Comparison of ENCODE assay signal across 22 cellular contexts in genomic region chr4:187685247-187685646, GRCh38.
DNase-seq lines count a peak whose midpoint lies in the region; ATAC-seq, FAIRE-seq and TF ChIP-seq lines count a peak whose summit lies in the region.
"Had no signal": no experiment of that assay in that cellular context is flagged by ENCODE, and none has a peak within 500 bp of the region (broad histone marks: within the 10 kb centered on the region; RNA-seq: fewer than 3 reads in every experiment).

No MANE protein-coding gene starts in this region.

- no peak overlapping the region for H3K4me3 Mint-ChIP-seq in activated CD4-positive, alpha-beta memory T cell treated with anti-CD3 and anti-CD28 coated beads, Interleukin-2, amount 10 ng/mL, durations not matched to agents 7 days and 5 days
- H3K4me3 Mint-ChIP-seq: CD4-positive, alpha-beta T cell had no signal

- TF ChIP-seq CTCF in A549 (IDR thresholded peaks at IDR 0.05) (no peak), epithelial cell of esophagus (IDR thresholded peaks at IDR 0.05; ENCODE audit: insufficient read depth, low read depth, low read length, missing control alignments) (no peak)

- no peaks in the 10 kb centered on the region for H3K27me3 Mint-ChIP-seq in activated CD4-positive, alpha-beta memory T cell treated with anti-CD3 and anti-CD28 coated beads, Interleukin-2, amount 10 ng/mL, durations not matched to agents 7 days and 5 days
- H3K27me3 Mint-ChIP-seq: CD4-positive, alpha-beta T cell had no signal

- peaks cover 8% of the 10 kb centered on the region for H3K9me3 Mint-ChIP-seq in activated CD4-positive, alpha-beta memory T cell treated with anti-CD3 and anti-CD28 coated beads, Interleukin-2, amount 10 ng/mL, durations not matched to agents 7 days and 5 days

- peak in 1 of 2 experiments; percentile 6 for DNase-seq in A549 (ENCODE audit: low read depth in 1 of 2, low spot score in 1 of 2)
- peak; percentile 25 for DNase-seq in EL
- DNase-seq in M059J (ENCODE audit: low read depth): peak; percentile 50
- DNase-seq in epithelial cell of esophagus (ENCODE audit: low read depth): peak; percentile 33
- DNase-seq in activated CD4-positive, alpha-beta memory T cell treated with anti-CD3 and anti-CD28 coated beads, Interleukin-2, amount 10 ng/mL, durations not matched to agents 7 days and 5 days: no peak
- no peak for DNase-seq in NCI-H1930 (lab: John Stamatoyannopoulos, UW)
- DNase-seq: Caco-2; CD4-positive, alpha-beta T cell; Kasumi-1; NCI-H1092 treated with DMSO at 0.1 percent for 48 hours; NCI-H446; NCI-H526; SHP77; T-helper 2 cell had no signal

- TF ChIP-seq EP300 in A549 (IDR thresholded peaks at IDR 0.05): no peak

- no peak overlapping the region for H3K27ac Mint-ChIP-seq in activated CD4-positive, alpha-beta memory T cell treated with anti-CD3 and anti-CD28 coated beads, Interleukin-2, amount 10 ng/mL, durations not matched to agents 7 days and 5 days
- H3K27ac Mint-ChIP-seq: CD4-positive, alpha-beta T cell had no signal

- no peak for TF ChIP-seq POLR2A in A549 (IDR thresholded peaks at IDR 0.05; ENCODE audit: low read length)

- ATAC-seq in A549: peak in 1 of 2 experiments; percentile 33; a peak in 1 of 6 replicates
- no peak for ATAC-seq in GM18861 (IDR thresholded peaks at IDR 0.05; ENCODE audit: unreplicated experiment)
- no peak for ATAC-seq in HG02852 (IDR thresholded peaks at IDR 0.05; ENCODE audit: unreplicated experiment)

- H3K9me3 ChIP-seq in A549: no peaks in the 10 kb centered on the region
- H3K9me3 ChIP-seq: BLaER1, Caco-2 had no signal

- no peak for TF ChIP-seq RAD21 in A549 (conservative IDR thresholded peaks at IDR 0.05 in 1 of 2, IDR thresholded peaks at IDR 0.05 in 1 of 2)

- FAIRE-seq in A549 (lab: Jason Lieb, UNC): no peak
- FAIRE-seq: GM12892, GM18507, GM19239, H1, RCC 7860 had no signal

- no peak overlapping the region for H3K27ac ChIP-seq in A549
- H3K27ac ChIP-seq: BLaER1 had no signal

- H3K4me2 ChIP-seq in A549: peak overlapping the region; percentile 50
- H3K4me2 ChIP-seq: BLaER1 had no signal

- H3K36me3 Mint-ChIP-seq in activated CD4-positive, alpha-beta memory T cell treated with anti-CD3 and anti-CD28 coated beads, Interleukin-2, amount 10 ng/mL, durations not matched to agents 7 days and 5 days (ENCODE audit: low read depth): no peaks in the 10 kb centered on the region

- 9% methylated on average over 6 of the region's 6 CpGs for WGBS in A549 (ENCODE audit: missing lambda C conversion rate)

- H3K4me3 ChIP-seq in A549 (no peak overlapping the region), epithelial cell of esophagus (ENCODE audit: low read length) (no peak overlapping the region)
- H3K4me3 ChIP-seq: BLaER1 had no signal

- CTCF ChIA-PET in A549 (lab: Yijun Ruan, JAX): no interaction called here
- CTCF ChIA-PET in activated CD4-positive, alpha-beta memory T cell treated with anti-CD3 and anti-CD28 coated beads, Interleukin-2, amount 10 ng/mL, durations not matched to agents 7 days and 5 days (lab: Charles Lee): no interaction called here

- no peaks in the 10 kb centered on the region for H3K4me1 ChIP-seq in A549
- H3K4me1 ChIP-seq: BLaER1, Caco-2 had no signal

- H3K4me1 Mint-ChIP-seq in activated CD4-positive, alpha-beta memory T cell treated with anti-CD3 and anti-CD28 coated beads, Interleukin-2, amount 10 ng/mL, durations not matched to agents 7 days and 5 days: no peaks in the 10 kb centered on the region

- POLR2A ChIA-PET in A549 (lab: Yijun Ruan, JAX): no interaction called here
- POLR2A ChIA-PET in activated CD4-positive, alpha-beta memory T cell treated with anti-CD3 and anti-CD28 coated beads, Interleukin-2, amount 10 ng/mL, durations not matched to agents 7 days and 5 days (lab: Charles Lee): no interaction called here

TF ChIP-seq in A549, 52 proteins besides CTCF, POLR2A, EP300 and RAD21:
- TF ChIP-seq RARB (CRISPR knock-in tag; IDR thresholded peaks at IDR 0.05): no peak
- no peak for TF ChIP-seq KDM5A (IDR thresholded peaks at IDR 0.05)
- TF ChIP-seq TP53 (CRISPR knock-in tag; IDR thresholded peaks at IDR 0.05): no peak
- no peak for TF ChIP-seq JUNB (IDR thresholded peaks at IDR 0.05)
- no peak for TF ChIP-seq NPAS2 (CRISPR knock-in tag; IDR thresholded peaks at IDR 0.05; ENCODE audit: borderline replicate concordance)
- no peak for TF ChIP-seq SREBF2 (IDR thresholded peaks at IDR 0.05)
- TF ChIP-seq MAFK (IDR thresholded peaks at IDR 0.05; ENCODE audit: partially characterized antibody): no peak
- no peak for TF ChIP-seq FOSB (CRISPR knock-in tag; IDR thresholded peaks at IDR 0.05)
- TF ChIP-seq NR3C1 (IDR thresholded peaks at IDR 0.05): no peak
- TF ChIP-seq HEYL (CRISPR knock-in tag; IDR thresholded peaks at IDR 0.05): no peak
- no peak for TF ChIP-seq FOSL2 (IDR thresholded peaks at IDR 0.05)
- no peak for TF ChIP-seq FOSL2 (CRISPR knock-in tag; IDR thresholded peaks at IDR 0.05)
- no peak for TF ChIP-seq HOXB13 (CRISPR knock-in tag; IDR thresholded peaks at IDR 0.05; ENCODE audit: low read depth)
- TF ChIP-seq HOXB5 (CRISPR knock-in tag; IDR thresholded peaks at IDR 0.05): no peak
- no peak for TF ChIP-seq GATA3 (IDR thresholded peaks at IDR 0.05; ENCODE audit: borderline replicate concordance)

Comparison
In these comparisons a context has a peak if more than half of its experiments do, and no peak if none do; other contexts are left out.
1. DNase-seq: peak in EL (single experiment), M059J (single experiment) and epithelial cell of esophagus (single experiment); none in activated CD4-positive, alpha-beta memory T cell treated with anti-CD3 and anti-CD28 coated beads, Interleukin-2, amount 10 ng/mL, durations not matched to agents 7 days and 5 days (single experiment) and NCI-H1930 (0 of 2).